ENCODE assay signal across 15 cellular contexts in the genomic region with DNA sequence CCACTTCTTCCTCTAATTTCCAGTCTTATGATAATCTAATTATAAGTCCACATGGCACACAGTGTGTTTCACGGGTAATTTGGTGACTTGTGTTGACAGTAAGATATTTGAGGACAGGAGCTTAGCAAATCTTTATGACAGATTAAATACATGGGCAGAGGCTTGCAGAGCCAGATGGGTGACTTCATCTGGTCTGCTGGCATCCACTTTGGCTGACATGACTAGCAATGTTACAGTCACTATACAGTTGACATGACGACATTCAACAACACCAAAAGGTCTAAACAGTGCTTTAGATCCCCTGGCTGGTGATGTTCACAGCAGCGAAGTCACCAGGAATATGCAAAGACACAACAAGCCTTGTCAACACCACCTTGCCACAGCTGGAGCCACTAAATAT.
"Had no signal": no experiment of that assay in that cellular context is flagged by ENCODE, and none has a peak within 500 bp of the region (broad histone marks: within the 10 kb centered on the region; RNA-seq: fewer than 3 reads in every experiment).

No MANE protein-coding gene starts in this region.

- H3K4me2 ChIP-seq: smooth muscle cell had no signal

- H3K36me3 Mint-ChIP-seq: memory B cell had no signal

- H3K4me3 Mint-ChIP-seq: memory B cell, nephron progenitor cell had no signal

- H3K27ac ChIP-seq: epithelial cell of prostate, esophagus squamous epithelium, foreskin keratinocyte, left ventricle myocardium inferior, lower lobe of right lung had no signal

- H3K4me3 ChIP-seq: esophagus squamous epithelium, left ventricle myocardium inferior, lower lobe of right lung, smooth muscle cell had no signal

- H3K9me3 ChIP-seq: esophagus squamous epithelium, lower lobe of right lung had no signal

- H3K27ac Mint-ChIP-seq: memory B cell, nephron progenitor cell had no signal

- ATAC-seq: foreskin keratinocyte, left cardiac atrium, lower lobe of right lung, right cardiac atrium had no signal

- H3K36me3 ChIP-seq: esophagus squamous epithelium, left ventricle myocardium inferior, lower lobe of right lung had no signal

- DNase-seq: effector memory CD4-positive, alpha-beta T cell; esophagus squamous epithelium; foreskin keratinocyte; left cardiac atrium; left ventricle myocardium inferior; lower lobe of right lung; midbrain; nephron progenitor cell; right cardiac atrium; stimulated activated CD4-positive, alpha-beta T cell treated with anti-CD3 and anti-CD28 coated beads, Interleukin-2, amount 100 ng/mL, for 48 hours; stimulated activated naive CD4-positive, alpha-beta T cell treated with Interleukin-2 at 50 U/mL for 16 hours; trophoblast cell had no signal

- H3K27me3 ChIP-seq: esophagus squamous epithelium, foreskin keratinocyte had no signal

- H3K4me1 Mint-ChIP-seq: memory B cell had no signal
